ENCODE assay signal across 1 cellular context in the genomic region with DNA sequence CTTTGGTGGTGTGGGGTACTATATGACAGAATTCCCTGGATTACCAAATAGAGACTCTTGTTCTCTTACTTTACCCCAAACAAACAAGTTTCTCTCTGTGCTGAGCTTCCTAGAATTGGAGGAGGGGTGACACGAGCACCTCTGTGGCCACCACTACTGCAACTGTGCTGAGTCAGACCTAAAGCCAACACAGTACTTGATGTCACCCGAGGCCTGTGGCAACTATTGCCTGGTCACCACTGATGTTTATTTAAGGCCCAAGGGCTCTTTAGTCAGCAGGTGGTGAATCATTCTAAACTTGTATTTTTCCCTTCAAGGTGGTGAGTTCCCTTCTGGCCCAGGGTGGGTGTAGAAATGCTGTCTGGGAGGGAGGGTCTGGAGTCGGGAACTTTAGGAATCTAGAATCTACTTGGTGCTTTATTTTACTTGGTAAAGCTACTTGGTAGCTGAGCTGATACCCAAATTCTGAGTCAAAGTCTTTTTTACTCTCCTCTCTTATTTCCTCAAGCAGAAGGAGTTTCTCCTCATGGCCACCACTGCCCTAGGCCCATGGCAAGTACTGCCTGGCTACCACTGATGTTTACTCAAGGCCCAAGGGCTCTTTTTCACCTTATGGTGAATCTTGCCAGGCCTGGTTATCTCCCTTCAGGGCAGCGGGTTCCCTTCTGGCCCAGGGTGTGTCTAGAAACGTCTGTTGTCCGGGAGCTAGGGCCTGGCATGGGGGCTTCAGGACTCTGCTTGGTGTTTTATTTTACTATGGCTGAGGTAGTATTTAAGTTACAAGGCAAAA.
TF ChIP-seq lines count a peak whose summit lies in the region.

No MANE protein-coding gene starts in this region.

TF ChIP-seq in HCT116, 20 proteins besides CTCF, POLR2A, EP300 and RAD21 (continued from another document):
- TF ChIP-seq, protein P1, sequence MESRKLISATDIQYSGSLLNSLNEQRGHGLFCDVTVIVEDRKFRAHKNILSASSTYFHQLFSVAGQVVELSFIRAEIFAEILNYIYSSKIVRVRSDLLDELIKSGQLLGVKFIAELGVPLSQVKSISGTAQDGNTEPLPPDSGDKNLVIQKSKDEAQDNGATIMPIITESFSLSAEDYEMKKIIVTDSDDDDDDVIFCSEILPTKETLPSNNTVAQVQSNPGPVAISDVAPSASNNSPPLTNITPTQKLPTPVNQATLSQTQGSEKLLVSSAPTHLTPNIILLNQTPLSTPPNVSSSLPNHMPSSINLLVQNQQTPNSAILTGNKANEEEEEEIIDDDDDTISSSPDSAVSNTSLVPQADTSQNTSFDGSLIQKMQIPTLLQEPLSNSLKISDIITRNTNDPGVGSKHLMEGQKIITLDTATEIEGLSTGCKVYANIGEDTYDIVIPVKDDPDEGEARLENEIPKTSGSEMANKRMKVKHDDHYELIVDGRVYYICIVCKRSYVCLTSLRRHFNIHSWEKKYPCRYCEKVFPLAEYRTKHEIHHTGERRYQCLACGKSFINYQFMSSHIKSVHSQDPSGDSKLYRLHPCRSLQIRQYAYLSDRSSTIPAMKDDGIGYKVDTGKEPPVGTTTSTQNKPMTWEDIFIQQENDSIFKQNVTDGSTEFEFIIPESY (IDR thresholded peaks at IDR 0.05; ENCODE audit: extremely low read depth, insufficient replicate concordance, low read length): no peak
- TF ChIP-seq TCF7L2 (IDR thresholded peaks at IDR 0.05; ENCODE audit: borderline replicate concordance, extremely low read depth, insufficient read depth, insufficient read length) (peak; percentile 77), EZH2phosphoT487 (IDR thresholded peaks at IDR 0.05; ENCODE audit: borderline replicate concordance) (no peak), ZFX (IDR thresholded peaks at IDR 0.05) (peak; percentile 49), SP1 (IDR thresholded peaks at IDR 0.05; ENCODE audit: low read depth) (peak; percentile 95), SRF (IDR thresholded peaks at IDR 0.05; ENCODE audit: low read depth) (peak; percentile 36; the same call in 1 of the 2 replicates), CBX3 (IDR thresholded peaks at IDR 0.05; ENCODE audit: low read depth) (peak; percentile 86), EZH2 (IDR thresholded peaks at IDR 0.05) (no peak), EGR1 (IDR thresholded peaks at IDR 0.05; ENCODE audit: low read depth) (no peak), ZNF274 (IDR thresholded peaks at IDR 0.05; ENCODE audit: low read depth, low read length) (no peak), JUND (IDR thresholded peaks at IDR 0.05) (peak; percentile 93), CEBPB (IDR thresholded peaks at IDR 0.05; ENCODE audit: low read depth) (peak; percentile 90), ELF1 (IDR thresholded peaks at IDR 0.05; ENCODE audit: borderline replicate concordance, low read depth) (no peak)
- TF ChIP-seq, protein P2, sequence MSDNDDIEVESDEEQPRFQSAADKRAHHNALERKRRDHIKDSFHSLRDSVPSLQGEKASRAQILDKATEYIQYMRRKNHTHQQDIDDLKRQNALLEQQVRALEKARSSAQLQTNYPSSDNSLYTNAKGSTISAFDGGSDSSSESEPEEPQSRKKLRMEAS (IDR thresholded peaks at IDR 0.05): peak; percentile 54; the same call in 1 of the 2 replicates
